Comparison of ENCODE assay signal across 8 cellular contexts in the genomic region with DNA sequence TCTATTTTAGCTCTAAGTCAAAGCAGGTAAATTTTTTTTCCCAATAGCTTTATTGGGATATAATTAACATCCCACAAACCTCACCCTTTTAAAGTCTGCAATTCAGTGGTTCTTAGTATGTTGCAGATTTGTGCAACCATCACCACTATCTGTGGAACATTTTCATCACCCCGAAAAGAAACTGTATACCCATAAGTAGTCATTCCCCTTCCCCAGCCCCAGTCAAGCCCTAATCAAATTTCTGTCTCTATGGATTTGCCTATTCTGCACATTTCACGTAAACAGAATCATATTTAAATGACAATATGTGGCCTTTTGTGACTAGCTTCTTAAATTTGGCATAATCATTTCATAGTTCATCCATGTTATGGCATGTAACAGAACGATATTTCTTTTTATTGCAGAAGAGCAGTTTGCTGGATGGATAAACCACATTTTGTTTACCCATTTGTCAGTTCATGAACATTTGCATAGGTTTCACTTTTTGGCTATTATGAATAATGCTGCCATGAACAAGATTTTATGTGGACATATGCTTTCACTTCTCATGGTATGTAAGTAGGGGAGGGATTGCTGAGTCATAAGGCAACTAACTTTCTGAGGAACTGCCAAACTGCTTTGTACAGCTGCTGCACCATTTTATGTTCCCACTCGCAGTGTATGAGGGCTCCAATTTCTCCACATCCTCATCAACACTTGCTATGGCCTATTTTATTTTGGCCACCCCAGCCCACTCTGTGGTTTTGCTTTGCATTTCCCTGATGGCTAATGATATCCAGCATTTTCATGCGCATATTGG. TPM values are rescaled to one million over a fixed set of nuclear protein-coding genes. Genes with fewer than 3 reads are reported as not detected.
DNase-seq lines count a peak whose midpoint lies in the region; ATAC-seq and TF ChIP-seq lines count a peak whose summit lies in the region.

No MANE protein-coding gene starts in this region.

- no peak overlapping the region for H3K4me3 Mint-ChIP-seq in activated CD8-positive, alpha-beta memory T cell treated with anti-CD3 and anti-CD28 coated beads, Interleukin-2, amount 10 ng/mL, durations not matched to agents 7 days and 5 days
- no peak overlapping the region for H3K4me3 Mint-ChIP-seq in T-helper 17 cell

- H3K4me3 ChIP-seq in epithelial cell of esophagus (ENCODE audit: low read length): no peak overlapping the region
- no peak overlapping the region for H3K4me3 ChIP-seq in coronary artery

- H3K27ac ChIP-seq in substantia nigra (ENCODE audit: low read depth, low read length, poor library complexity, severe bottlenecking): no peak overlapping the region
- peak overlapping the region in 1 of 2 donors; percentile 14 for H3K27ac ChIP-seq in coronary artery

- peak; percentile 53 for DNase-seq in activated CD8-positive, alpha-beta memory T cell treated with anti-CD3 and anti-CD28 coated beads, Interleukin-2, amount 10 ng/mL, durations not matched to agents 7 days and 5 days
- no peak for DNase-seq in activated CD8-positive, alpha-beta memory T cell treated with anti-CD3 and anti-CD28 coated beads, Interleukin-2, amount 50 U/mL, for 48 hours
- DNase-seq in NAMALWA (ENCODE audit: low spot score): peak; percentile 66
- DNase-seq in epithelial cell of esophagus (ENCODE audit: low read depth): peak; percentile 78
- no peak for DNase-seq in T-helper 17 cell
- no peak for DNase-seq in substantia nigra (lab: John Stamatoyannopoulos, UW)
- DNase-seq in coronary artery (ENCODE audit: low spot score): no peak

- H3K9me3 ChIP-seq in T-helper 17 cell (ENCODE audit: control insufficient read depth, low read length, poor library complexity, severe bottlenecking): no peaks in the 10 kb centered on the region

- peaks cover 11% of the 10 kb centered on the region for H3K4me1 Mint-ChIP-seq in activated CD8-positive, alpha-beta memory T cell treated with anti-CD3 and anti-CD28 coated beads, Interleukin-2, amount 10 ng/mL, durations not matched to agents 7 days and 5 days
- H3K4me1 Mint-ChIP-seq in T-helper 17 cell: no peaks in the 10 kb centered on the region

- CTCF ChIA-PET in activated CD8-positive, alpha-beta memory T cell treated with anti-CD3 and anti-CD28 coated beads, Interleukin-2, amount 10 ng/mL, durations not matched to agents 7 days and 5 days (lab: Charles Lee): no interaction called here

- peak overlapping the region; percentile 47 for H3K27ac Mint-ChIP-seq in activated CD8-positive, alpha-beta memory T cell treated with anti-CD3 and anti-CD28 coated beads, Interleukin-2, amount 10 ng/mL, durations not matched to agents 7 days and 5 days
- H3K27ac Mint-ChIP-seq in T-helper 17 cell: no peak overlapping the region

- no peaks in the 10 kb centered on the region for H3K27me3 Mint-ChIP-seq in activated CD8-positive, alpha-beta memory T cell treated with anti-CD3 and anti-CD28 coated beads, Interleukin-2, amount 10 ng/mL, durations not matched to agents 7 days and 5 days
- no peaks in the 10 kb centered on the region for H3K27me3 Mint-ChIP-seq in T-helper 17 cell

- no peaks in the 10 kb centered on the region for H3K9me3 Mint-ChIP-seq in activated CD8-positive, alpha-beta memory T cell treated with anti-CD3 and anti-CD28 coated beads, Interleukin-2, amount 10 ng/mL, durations not matched to agents 7 days and 5 days (ENCODE audit: low read depth)

- TF ChIP-seq CTCF in epithelial cell of esophagus (IDR thresholded peaks at IDR 0.05; ENCODE audit: insufficient read depth, low read depth, low read length, missing control alignments): no peak
- TF ChIP-seq CTCF in coronary artery (IDR thresholded peaks at IDR 0.05): no peak

- H3K36me3 Mint-ChIP-seq in activated CD8-positive, alpha-beta memory T cell treated with anti-CD3 and anti-CD28 coated beads, Interleukin-2, amount 10 ng/mL, durations not matched to agents 7 days and 5 days: peaks cover 10% of the 10 kb centered on the region
- peaks cover 8% of the 10 kb centered on the region for H3K36me3 Mint-ChIP-seq in T-helper 17 cell (ENCODE audit: low read depth)

- ATAC-seq in activated CD8-positive, alpha-beta memory T cell treated with anti-CD3 and anti-CD28 coated beads, Interleukin-2, amount 10 ng/mL, durations not matched to agents 7 days and 5 days: peak; percentile 97
- ATAC-seq in HG02571 (IDR thresholded peaks at IDR 0.05; ENCODE audit: unreplicated experiment) (peak; percentile 97), T-helper 17 cell (no peak)

RNA-seq across cellular contexts. Expression of a gene that starts 10.9 kb away (rescaled TPM):
- 1 to 10 TPM; 6.3 to 8.3 TPM for total RNA-seq in activated CD8-positive, alpha-beta memory T cell treated with anti-CD3 and anti-CD28 coated beads, Interleukin-2, amount 10 ng/mL, durations not matched to agents 7 days and 5 days
- 10 to 100 TPM; 10.8 to 11.7 TPM for total RNA-seq in T-helper 17 cell

RNA-seq across cellular contexts. Expression of a gene that starts 48.9 kb away (rescaled TPM):
- total RNA-seq in activated CD8-positive, alpha-beta memory T cell treated with anti-CD3 and anti-CD28 coated beads, Interleukin-2, amount 10 ng/mL, durations not matched to agents 7 days and 5 days: 10 to 100 TPM; 66.2 to 93.1 TPM
- 10 to 100 TPM; 22.9 to 29.4 TPM for total RNA-seq in T-helper 17 cell

Comparison
In these comparisons a context has a peak if more than half of its experiments do, and no peak if none do; other contexts are left out.
1. DNase-seq: peak in activated CD8-positive, alpha-beta memory T cell treated with anti-CD3 and anti-CD28 coated beads, Interleukin-2, amount 10 ng/mL, durations not matched to agents 7 days and 5 days (single experiment), NAMALWA (single experiment) and epithelial cell of esophagus (single experiment); none in activated CD8-positive, alpha-beta memory T cell treated with anti-CD3 and anti-CD28 coated beads, Interleukin-2, amount 50 U/mL, for 48 hours (single experiment), T-helper 17 cell (0 of 3), substantia nigra (0 of 49) and coronary artery (single experiment).